Comparison of ENCODE assay signal across 8 cellular contexts in genomic region chr2:238426568-238427434, GRCh38. TPM values are rescaled to one million over a fixed set of nuclear protein-coding genes. Genes with fewer than 3 reads are reported as not detected.
DNase-seq lines count a peak whose midpoint lies in the region; ATAC-seq and TF ChIP-seq lines count a peak whose summit lies in the region.

Gene ASB1 (plus strand): TSS chr2:238426927. CDS start chr2:238427071, 144 bp downstream.

- intact Hi-C loops in testis (cut with DNase I; ENCODE audit: low total_unique reads), result no loop called here

- in situ Hi-C loops in KBM-7 (cut with MboI; ENCODE audit: low pct_unique_long_range_greater_than_20kb, low sequenced_read_pairs), result no loop called here
- in situ Hi-C loops in SK-MEL-5 (cut with HindIII; ENCODE audit: low pct_unique_long_range_greater_than_20kb, low sequenced_read_pairs), result no loop called here

- ATAC-seq in GM21723 (IDR thresholded peaks at IDR 0.05; ENCODE audit: unreplicated experiment), result peak; percentile 85
- ATAC-seq in omental fat pad (ENCODE audit: low FRiP score), result peak; percentile 89

- peak within 1 kb of the TSS; percentile 78 to 97 for H3K4me3 ChIP-seq in testis

- 1% methylated on average over 16 to 78 of the region's 104 CpGs for WGBS in testis, 2 donors

- no peak for TF ChIP-seq CTCF in omental fat pad (IDR thresholded peaks at IDR 0.05)
- TF ChIP-seq CTCF in testis (IDR thresholded peaks at IDR 0.05), result no peak

- no peaks in the 10 kb centered on the region for H3K27me3 ChIP-seq in testis

- H3K4me1 ChIP-seq in testis, result peaks cover 26% of the 10 kb centered on the region

- H3K27ac ChIP-seq in testis, result peak within 1 kb of the TSS; percentile 94 to 95

- TF ChIP-seq POLR2A in testis (IDR thresholded peaks at IDR 0.05), result no peak

- no peaks in the 10 kb centered on the region for H3K9me3 ChIP-seq in testis

- no peaks in the 10 kb centered on the region for H3K36me3 ChIP-seq in testis (ENCODE audit: low read depth, missing control alignments)

- DNase-seq in EH (ENCODE audit: low read depth) (peak; percentile 92), KBM-7 (peak; percentile 84), SK-MEL-5 (ENCODE audit: low read depth, low spot score) (peak; percentile 73), germinal center (ENCODE audit: low spot score) (peak; percentile 89), omental fat pad (ENCODE audit: low spot score) (peak; percentile 60), testis (peak; percentile 84)
- peak; percentile 81 for DNase-seq in activated naive CD4-positive, alpha-beta T cell treated with Interleukin-2 at 50 U/mL for 16 hours

RNA-seq across cellular contexts. Expression of gene ASB1, which starts in this region (rescaled TPM):
- total RNA-seq in SK-MEL-5 (2014; rRNA removed; shearing (Covaris generic)), result 21.2 and 21.3 TPM in 2 replicates
- 22.3 and 30.6 TPM in 2 replicates for polyA plus RNA-seq in SK-MEL-5 (2015; cell fraction: cytosol; rRNA removed)
- 30.6 and 34.5 TPM in 2 replicates for polyA plus RNA-seq in SK-MEL-5 (2015; cell fraction: nucleus; rRNA removed)
- 10 to 100 TPM; 12.9 to 23.4 (median 14.4) TPM for total RNA-seq in omental fat pad
- 10 to 100 TPM; 31.4 to 41.9 TPM for total RNA-seq in testis
- 52.5 TPM for polyA plus RNA-seq in testis (ENCODE audit: insufficient read depth, low read depth, low replicate concordance)

Comparison
In these comparisons a context has a peak if more than half of its experiments do, and no peak if none do; other contexts are left out.
1. Peak in every context shown above with its lines: DNase-seq, ATAC-seq, H3K4me3 ChIP-seq and H3K27ac ChIP-seq.